In genomic region chr10:11687357-11687771, GRCh38 we compare ENCODE assay signal across 1 cellular context.
TF ChIP-seq lines count a peak whose summit lies in the region.

No MANE protein-coding gene starts in this region.

TF ChIP-seq in GM23338, 12 proteins besides CTCF, POLR2A, EP300 and RAD21 (continued from another document):
- TF ChIP-seq, protein P1, sequence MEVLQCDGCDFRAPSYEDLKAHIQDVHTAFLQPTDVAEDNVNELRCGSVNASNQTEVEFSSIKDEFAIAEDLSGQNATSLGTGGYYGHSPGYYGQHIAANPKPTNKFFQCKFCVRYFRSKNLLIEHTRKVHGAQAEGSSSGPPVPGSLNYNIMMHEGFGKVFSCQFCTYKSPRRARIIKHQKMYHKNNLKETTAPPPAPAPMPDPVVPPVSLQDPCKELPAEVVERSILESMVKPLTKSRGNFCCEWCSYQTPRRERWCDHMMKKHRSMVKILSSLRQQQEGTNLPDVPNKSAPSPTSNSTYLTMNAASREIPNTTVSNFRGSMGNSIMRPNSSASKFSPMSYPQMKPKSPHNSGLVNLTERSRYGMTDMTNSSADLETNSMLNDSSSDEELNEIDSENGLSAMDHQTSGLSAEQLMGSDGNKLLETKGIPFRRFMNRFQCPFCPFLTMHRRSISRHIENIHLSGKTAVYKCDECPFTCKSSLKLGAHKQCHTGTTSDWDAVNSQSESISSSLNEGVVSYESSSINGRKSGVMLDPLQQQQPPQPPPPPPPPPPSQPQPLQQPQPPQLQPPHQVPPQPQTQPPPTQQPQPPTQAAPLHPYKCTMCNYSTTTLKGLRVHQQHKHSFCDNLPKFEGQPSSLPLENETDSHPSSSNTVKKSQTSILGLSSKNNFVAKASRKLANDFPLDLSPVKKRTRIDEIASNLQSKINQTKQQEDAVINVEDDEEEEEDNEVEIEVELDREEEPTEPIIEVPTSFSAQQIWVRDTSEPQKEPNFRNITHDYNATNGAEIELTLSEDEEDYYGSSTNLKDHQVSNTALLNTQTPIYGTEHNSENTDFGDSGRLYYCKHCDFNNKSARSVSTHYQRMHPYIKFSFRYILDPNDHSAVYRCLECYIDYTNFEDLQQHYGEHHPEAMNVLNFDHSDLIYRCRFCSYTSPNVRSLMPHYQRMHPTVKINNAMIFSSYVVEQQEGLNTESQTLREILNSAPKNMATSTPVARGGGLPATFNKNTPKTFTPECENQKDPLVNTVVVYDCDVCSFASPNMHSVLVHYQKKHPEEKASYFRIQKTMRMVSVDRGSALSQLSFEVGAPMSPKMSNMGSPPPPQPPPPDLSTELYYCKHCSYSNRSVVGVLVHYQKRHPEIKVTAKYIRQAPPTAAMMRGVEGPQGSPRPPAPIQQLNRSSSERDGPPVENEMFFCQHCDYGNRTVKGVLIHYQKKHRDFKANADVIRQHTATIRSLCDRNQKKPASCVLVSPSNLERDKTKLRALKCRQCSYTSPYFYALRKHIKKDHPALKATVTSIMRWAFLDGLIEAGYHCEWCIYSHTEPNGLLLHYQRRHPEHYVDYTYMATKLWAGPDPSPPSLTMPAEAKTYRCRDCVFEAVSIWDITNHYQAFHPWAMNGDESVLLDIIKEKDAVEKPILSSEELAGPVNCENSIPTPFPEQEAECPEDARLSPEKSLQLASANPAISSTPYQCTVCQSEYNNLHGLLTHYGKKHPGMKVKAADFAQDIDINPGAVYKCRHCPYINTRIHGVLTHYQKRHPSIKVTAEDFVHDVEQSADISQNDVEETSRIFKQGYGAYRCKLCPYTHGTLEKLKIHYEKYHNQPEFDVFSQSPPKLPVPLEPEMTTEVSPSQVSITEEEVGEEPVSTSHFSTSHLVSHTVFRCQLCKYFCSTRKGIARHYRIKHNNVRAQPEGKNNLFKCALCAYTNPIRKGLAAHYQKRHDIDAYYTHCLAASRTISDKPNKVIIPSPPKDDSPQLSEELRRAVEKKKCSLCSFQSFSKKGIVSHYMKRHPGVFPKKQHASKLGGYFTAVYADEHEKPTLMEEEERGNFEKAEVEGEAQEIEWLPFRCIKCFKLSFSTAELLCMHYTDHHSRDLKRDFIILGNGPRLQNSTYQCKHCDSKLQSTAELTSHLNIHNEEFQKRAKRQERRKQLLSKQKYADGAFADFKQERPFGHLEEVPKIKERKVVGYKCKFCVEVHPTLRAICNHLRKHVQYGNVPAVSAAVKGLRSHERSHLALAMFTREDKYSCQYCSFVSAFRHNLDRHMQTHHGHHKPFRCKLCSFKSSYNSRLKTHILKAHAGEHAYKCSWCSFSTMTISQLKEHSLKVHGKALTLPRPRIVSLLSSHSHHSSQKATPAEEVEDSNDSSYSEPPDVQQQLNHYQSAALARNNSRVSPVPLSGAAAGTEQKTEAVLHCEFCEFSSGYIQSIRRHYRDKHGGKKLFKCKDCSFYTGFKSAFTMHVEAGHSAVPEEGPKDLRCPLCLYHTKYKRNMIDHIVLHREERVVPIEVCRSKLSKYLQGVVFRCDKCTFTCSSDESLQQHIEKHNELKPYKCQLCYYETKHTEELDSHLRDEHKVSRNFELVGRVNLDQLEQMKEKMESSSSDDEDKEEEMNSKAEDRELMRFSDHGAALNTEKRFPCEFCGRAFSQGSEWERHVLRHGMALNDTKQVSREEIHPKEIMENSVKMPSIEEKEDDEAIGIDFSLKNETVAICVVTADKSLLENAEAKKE (CRISPR knock-in tag; IDR thresholded peaks at IDR 0.05), result no peak
- TF ChIP-seq STAT1 (IDR thresholded peaks at IDR 0.05; ENCODE audit: unreplicated experiment) (no peak), NANOG (IDR thresholded peaks at IDR 0.05; ENCODE audit: borderline replicate concordance) (no peak)
